ENCODE assay signal across 1 cellular context in the genomic region with DNA sequence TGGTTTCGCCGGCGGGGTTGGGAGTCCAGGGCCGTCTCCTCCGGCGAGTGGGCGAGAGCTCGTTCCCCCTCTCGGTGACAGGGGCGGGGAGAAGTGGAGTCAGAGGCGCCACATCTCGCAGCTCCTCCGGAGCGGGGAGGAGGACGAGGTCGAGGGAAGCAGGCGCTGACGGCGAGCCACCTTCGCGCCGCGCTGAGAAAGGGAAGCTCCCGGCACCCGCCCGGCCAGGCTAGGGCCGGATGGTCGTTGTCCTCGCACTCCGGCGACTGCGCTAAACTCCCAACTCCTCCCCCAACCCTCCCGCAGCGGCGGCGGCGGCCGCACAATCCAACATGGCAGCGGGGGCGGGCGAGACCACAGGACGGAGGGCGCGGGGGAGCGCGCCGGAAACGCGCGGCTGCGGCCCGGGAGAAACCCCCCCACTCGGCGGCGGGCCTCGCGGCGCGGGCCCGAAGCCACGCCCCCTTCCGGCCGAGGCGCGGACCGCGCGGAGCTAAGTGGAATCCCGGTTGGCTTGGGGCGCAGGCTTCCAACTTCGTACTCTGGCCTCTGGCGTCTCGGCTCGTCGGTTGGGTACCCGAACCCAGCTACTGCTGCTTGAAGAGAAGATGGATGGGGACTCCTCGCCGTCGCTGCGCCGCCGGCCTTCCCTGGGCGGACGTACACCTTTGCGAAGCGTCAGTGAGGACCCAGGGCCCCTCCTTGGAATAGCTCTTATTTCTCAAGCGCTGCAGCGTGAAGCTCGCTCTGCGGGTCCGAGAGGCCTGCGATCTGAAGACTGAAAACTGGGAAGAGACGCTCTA.
A peak's percentile ranks its signal among the peaks of the same experiment; 100 is the strongest.
TF ChIP-seq lines count a peak whose summit lies in the region.

A gene (minus strand): TSS at position 270 of the 803 bp plus-strand sequence. CDS start 269 bp downstream, at position 1.

TF ChIP-seq in HepG2, 621 proteins besides CTCF, POLR2A, EP300 and RAD21 (continued from another document and continues in another):
- TF ChIP-seq, protein P1, sequence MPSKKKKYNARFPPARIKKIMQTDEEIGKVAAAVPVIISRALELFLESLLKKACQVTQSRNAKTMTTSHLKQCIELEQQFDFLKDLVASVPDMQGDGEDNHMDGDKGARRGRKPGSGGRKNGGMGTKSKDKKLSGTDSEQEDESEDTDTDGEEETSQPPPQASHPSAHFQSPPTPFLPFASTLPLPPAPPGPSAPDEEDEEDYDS (CRISPR knock-in tag; IDR thresholded peaks at IDR 0.05) = no peak
- TF ChIP-seq, protein P2, sequence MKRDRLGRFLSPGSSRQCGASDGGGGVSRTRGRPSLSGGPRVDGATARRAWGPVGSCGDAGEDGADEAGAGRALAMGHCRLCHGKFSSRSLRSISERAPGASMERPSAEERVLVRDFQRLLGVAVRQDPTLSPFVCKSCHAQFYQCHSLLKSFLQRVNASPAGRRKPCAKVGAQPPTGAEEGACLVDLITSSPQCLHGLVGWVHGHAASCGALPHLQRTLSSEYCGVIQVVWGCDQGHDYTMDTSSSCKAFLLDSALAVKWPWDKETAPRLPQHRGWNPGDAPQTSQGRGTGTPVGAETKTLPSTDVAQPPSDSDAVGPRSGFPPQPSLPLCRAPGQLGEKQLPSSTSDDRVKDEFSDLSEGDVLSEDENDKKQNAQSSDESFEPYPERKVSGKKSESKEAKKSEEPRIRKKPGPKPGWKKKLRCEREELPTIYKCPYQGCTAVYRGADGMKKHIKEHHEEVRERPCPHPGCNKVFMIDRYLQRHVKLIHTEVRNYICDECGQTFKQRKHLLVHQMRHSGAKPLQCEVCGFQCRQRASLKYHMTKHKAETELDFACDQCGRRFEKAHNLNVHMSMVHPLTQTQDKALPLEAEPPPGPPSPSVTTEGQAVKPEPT (CRISPR knock-in tag; IDR thresholded peaks at IDR 0.05; ENCODE audit: low read depth) = 0 out of 2 replicates have a peak, but pooled peaks have one; percentile 21
- TF ChIP-seq SOX6 (IDR thresholded peaks at IDR 0.05) (no peak), SOX6 (CRISPR knock-in tag; IDR thresholded peaks at IDR 0.05) (peak; percentile 54), ZNF232 (CRISPR knock-in tag; IDR thresholded peaks at IDR 0.05; ENCODE audit: borderline replicate concordance) (peak; percentile 12; the same call in 1 of the 2 replicates), HOXA9 (CRISPR knock-in tag; IDR thresholded peaks at IDR 0.05; ENCODE audit: borderline replicate concordance) (0 out of 2 replicates have a peak, but pooled peaks have one; percentile 73), ZFYVE20 (CRISPR knock-in tag; IDR thresholded peaks at IDR 0.05; ENCODE audit: borderline replicate concordance, low read depth) (no peak), MAFG (CRISPR knock-in tag; IDR thresholded peaks at IDR 0.05) (no peak), DMAP1 (CRISPR knock-in tag; IDR thresholded peaks at IDR 0.05) (peak; percentile 84), ZNF703 (CRISPR knock-in tag; IDR thresholded peaks at IDR 0.05; ENCODE audit: borderline replicate concordance) (no peak), ZNF839 (CRISPR knock-in tag; IDR thresholded peaks at IDR 0.05; ENCODE audit: borderline replicate concordance) (no peak), DNMT3B (CRISPR knock-in tag; conservative IDR thresholded peaks at IDR 0.05) (0 out of 2 replicates have a peak, but pooled peaks have one; percentile 45), ZNF660 (CRISPR knock-in tag; IDR thresholded peaks at IDR 0.05; ENCODE audit: borderline replicate concordance, low read depth) (no peak), HOXD1 (CRISPR knock-in tag; IDR thresholded peaks at IDR 0.05) (0 out of 2 replicates have a peak, but pooled peaks have one; percentile 70), KLF12 (CRISPR knock-in tag; IDR thresholded peaks at IDR 0.05; ENCODE audit: borderline replicate concordance) (no peak), HNF4G (IDR thresholded peaks at IDR 0.05; ENCODE audit: borderline replicate concordance, low read depth, low read length) (peak; percentile 32; the same call in 1 of the 2 replicates), HNF4G (CRISPR knock-in tag; IDR thresholded peaks at IDR 0.05; ENCODE audit: borderline replicate concordance, low read depth) (no peak), ATF1 (CRISPR knock-in tag; IDR thresholded peaks at IDR 0.05) (no peak), ZNF792 (CRISPR knock-in tag; IDR thresholded peaks at IDR 0.05) (0 out of 2 replicates have a peak, but pooled peaks have one; percentile 40), SATB2 (CRISPR knock-in tag; IDR thresholded peaks at IDR 0.05) (no peak), ZNF605 (CRISPR knock-in tag; IDR thresholded peaks at IDR 0.05) (peak; percentile 69; the same call in 1 of the 2 replicates), ZNF543 (CRISPR knock-in tag; IDR thresholded peaks at IDR 0.05) (peak; percentile 64; the same call in 1 of the 2 replicates), KDM3A (CRISPR knock-in tag; IDR thresholded peaks at IDR 0.05; ENCODE audit: low read depth) (peak; percentile 17; the same call in 1 of the 2 replicates), HDAC2 (CRISPR knock-in tag; IDR thresholded peaks at IDR 0.05) (peak; percentile 62)
- TF ChIP-seq, protein P3, sequence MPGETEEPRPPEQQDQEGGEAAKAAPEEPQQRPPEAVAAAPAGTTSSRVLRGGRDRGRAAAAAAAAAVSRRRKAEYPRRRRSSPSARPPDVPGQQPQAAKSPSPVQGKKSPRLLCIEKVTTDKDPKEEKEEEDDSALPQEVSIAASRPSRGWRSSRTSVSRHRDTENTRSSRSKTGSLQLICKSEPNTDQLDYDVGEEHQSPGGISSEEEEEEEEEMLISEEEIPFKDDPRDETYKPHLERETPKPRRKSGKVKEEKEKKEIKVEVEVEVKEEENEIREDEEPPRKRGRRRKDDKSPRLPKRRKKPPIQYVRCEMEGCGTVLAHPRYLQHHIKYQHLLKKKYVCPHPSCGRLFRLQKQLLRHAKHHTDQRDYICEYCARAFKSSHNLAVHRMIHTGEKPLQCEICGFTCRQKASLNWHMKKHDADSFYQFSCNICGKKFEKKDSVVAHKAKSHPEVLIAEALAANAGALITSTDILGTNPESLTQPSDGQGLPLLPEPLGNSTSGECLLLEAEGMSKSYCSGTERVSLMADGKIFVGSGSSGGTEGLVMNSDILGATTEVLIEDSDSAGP (CRISPR knock-in tag; IDR thresholded peaks at IDR 0.05; ENCODE audit: borderline replicate concordance) = peak; percentile 87
- TF ChIP-seq, protein P4, sequence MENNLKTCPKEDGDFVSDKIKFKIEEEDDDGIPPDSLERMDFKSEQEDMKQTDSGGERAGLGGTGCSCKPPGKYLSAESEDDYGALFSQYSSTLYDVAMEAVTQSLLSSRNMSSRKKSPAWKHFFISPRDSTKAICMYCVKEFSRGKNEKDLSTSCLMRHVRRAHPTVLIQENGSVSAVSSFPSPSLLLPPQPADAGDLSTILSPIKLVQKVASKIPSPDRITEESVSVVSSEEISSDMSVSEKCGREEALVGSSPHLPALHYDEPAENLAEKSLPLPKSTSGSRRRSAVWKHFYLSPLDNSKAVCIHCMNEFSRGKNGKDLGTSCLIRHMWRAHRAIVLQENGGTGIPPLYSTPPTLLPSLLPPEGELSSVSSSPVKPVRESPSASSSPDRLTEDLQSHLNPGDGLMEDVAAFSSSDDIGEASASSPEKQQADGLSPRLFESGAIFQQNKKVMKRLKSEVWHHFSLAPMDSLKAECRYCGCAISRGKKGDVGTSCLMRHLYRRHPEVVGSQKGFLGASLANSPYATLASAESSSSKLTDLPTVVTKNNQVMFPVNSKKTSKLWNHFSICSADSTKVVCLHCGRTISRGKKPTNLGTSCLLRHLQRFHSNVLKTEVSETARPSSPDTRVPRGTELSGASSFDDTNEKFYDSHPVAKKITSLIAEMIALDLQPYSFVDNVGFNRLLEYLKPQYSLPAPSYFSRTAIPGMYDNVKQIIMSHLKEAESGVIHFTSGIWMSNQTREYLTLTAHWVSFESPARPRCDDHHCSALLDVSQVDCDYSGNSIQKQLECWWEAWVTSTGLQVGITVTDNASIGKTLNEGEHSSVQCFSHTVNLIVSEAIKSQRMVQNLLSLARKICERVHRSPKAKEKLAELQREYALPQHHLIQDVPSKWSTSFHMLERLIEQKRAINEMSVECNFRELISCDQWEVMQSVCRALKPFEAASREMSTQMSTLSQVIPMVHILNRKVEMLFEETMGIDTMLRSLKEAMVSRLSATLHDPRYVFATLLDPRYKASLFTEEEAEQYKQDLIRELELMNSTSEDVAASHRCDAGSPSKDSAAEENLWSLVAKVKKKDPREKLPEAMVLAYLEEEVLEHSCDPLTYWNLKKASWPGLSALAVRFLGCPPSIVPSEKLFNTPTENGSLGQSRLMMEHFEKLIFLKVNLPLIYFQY (CRISPR knock-in tag; IDR thresholded peaks at IDR 0.05; ENCODE audit: borderline replicate concordance) = no peak
- TF ChIP-seq, protein P5, sequence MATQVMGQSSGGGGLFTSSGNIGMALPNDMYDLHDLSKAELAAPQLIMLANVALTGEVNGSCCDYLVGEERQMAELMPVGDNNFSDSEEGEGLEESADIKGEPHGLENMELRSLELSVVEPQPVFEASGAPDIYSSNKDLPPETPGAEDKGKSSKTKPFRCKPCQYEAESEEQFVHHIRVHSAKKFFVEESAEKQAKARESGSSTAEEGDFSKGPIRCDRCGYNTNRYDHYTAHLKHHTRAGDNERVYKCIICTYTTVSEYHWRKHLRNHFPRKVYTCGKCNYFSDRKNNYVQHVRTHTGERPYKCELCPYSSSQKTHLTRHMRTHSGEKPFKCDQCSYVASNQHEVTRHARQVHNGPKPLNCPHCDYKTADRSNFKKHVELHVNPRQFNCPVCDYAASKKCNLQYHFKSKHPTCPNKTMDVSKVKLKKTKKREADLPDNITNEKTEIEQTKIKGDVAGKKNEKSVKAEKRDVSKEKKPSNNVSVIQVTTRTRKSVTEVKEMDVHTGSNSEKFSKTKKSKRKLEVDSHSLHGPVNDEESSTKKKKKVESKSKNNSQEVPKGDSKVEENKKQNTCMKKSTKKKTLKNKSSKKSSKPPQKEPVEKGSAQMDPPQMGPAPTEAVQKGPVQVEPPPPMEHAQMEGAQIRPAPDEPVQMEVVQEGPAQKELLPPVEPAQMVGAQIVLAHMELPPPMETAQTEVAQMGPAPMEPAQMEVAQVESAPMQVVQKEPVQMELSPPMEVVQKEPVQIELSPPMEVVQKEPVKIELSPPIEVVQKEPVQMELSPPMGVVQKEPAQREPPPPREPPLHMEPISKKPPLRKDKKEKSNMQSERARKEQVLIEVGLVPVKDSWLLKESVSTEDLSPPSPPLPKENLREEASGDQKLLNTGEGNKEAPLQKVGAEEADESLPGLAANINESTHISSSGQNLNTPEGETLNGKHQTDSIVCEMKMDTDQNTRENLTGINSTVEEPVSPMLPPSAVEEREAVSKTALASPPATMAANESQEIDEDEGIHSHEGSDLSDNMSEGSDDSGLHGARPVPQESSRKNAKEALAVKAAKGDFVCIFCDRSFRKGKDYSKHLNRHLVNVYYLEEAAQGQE (IDR thresholded peaks at IDR 0.05; ENCODE audit: borderline replicate concordance in 1 of 2, low read depth in 1 of 2, low read length in 2 of 2) = peak in 1 of 2 experiments; percentile 72; a peak in 1 of 4 replicates
- TF ChIP-seq, protein P6, sequence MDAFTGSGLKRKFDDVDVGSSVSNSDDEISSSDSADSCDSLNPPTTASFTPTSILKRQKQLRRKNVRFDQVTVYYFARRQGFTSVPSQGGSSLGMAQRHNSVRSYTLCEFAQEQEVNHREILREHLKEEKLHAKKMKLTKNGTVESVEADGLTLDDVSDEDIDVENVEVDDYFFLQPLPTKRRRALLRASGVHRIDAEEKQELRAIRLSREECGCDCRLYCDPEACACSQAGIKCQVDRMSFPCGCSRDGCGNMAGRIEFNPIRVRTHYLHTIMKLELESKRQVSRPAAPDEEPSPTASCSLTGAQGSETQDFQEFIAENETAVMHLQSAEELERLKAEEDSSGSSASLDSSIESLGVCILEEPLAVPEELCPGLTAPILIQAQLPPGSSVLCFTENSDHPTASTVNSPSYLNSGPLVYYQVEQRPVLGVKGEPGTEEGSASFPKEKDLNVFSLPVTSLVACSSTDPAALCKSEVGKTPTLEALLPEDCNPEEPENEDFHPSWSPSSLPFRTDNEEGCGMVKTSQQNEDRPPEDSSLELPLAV (CRISPR knock-in tag; conservative IDR thresholded peaks at IDR 0.05; ENCODE audit: low read depth) = no peak
- TF ChIP-seq, protein P7, sequence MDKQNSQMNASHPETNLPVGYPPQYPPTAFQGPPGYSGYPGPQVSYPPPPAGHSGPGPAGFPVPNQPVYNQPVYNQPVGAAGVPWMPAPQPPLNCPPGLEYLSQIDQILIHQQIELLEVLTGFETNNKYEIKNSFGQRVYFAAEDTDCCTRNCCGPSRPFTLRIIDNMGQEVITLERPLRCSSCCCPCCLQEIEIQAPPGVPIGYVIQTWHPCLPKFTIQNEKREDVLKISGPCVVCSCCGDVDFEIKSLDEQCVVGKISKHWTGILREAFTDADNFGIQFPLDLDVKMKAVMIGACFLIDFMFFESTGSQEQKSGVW (CRISPR knock-in tag; IDR thresholded peaks at IDR 0.05; ENCODE audit: borderline replicate concordance) = peak; percentile 66; the same call in 1 of the 2 replicates
- TF ChIP-seq, protein P8, sequence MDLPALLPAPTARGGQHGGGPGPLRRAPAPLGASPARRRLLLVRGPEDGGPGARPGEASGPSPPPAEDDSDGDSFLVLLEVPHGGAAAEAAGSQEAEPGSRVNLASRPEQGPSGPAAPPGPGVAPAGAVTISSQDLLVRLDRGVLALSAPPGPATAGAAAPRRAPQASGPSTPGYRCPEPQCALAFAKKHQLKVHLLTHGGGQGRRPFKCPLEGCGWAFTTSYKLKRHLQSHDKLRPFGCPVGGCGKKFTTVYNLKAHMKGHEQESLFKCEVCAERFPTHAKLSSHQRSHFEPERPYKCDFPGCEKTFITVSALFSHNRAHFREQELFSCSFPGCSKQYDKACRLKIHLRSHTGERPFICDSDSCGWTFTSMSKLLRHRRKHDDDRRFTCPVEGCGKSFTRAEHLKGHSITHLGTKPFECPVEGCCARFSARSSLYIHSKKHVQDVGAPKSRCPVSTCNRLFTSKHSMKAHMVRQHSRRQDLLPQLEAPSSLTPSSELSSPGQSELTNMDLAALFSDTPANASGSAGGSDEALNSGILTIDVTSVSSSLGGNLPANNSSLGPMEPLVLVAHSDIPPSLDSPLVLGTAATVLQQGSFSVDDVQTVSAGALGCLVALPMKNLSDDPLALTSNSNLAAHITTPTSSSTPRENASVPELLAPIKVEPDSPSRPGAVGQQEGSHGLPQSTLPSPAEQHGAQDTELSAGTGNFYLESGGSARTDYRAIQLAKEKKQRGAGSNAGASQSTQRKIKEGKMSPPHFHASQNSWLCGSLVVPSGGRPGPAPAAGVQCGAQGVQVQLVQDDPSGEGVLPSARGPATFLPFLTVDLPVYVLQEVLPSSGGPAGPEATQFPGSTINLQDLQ (CRISPR knock-in tag; IDR thresholded peaks at IDR 0.05) = no peak; the same call in 1 of the 2 replicates
- TF ChIP-seq, protein P9, sequence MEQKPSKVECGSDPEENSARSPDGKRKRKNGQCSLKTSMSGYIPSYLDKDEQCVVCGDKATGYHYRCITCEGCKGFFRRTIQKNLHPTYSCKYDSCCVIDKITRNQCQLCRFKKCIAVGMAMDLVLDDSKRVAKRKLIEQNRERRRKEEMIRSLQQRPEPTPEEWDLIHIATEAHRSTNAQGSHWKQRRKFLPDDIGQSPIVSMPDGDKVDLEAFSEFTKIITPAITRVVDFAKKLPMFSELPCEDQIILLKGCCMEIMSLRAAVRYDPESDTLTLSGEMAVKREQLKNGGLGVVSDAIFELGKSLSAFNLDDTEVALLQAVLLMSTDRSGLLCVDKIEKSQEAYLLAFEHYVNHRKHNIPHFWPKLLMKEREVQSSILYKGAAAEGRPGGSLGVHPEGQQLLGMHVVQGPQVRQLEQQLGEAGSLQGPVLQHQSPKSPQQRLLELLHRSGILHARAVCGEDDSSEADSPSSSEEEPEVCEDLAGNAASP (CRISPR knock-in tag; IDR thresholded peaks at IDR 0.05; ENCODE audit: borderline replicate concordance) = peak; percentile 26; the same call in 1 of the 2 replicates
- TF ChIP-seq, protein P10, sequence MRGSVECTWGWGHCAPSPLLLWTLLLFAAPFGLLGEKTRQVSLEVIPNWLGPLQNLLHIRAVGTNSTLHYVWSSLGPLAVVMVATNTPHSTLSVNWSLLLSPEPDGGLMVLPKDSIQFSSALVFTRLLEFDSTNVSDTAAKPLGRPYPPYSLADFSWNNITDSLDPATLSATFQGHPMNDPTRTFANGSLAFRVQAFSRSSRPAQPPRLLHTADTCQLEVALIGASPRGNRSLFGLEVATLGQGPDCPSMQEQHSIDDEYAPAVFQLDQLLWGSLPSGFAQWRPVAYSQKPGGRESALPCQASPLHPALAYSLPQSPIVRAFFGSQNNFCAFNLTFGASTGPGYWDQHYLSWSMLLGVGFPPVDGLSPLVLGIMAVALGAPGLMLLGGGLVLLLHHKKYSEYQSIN (CRISPR knock-in tag; IDR thresholded peaks at IDR 0.05; ENCODE audit: borderline replicate concordance) = no peak
